Comparison of ENCODE assay signal across 17 cellular contexts in genomic region chr1:4430406-4431404, GRCh38.
DNase-seq lines count a peak whose midpoint lies in the region; ATAC-seq and TF ChIP-seq lines count a peak whose summit lies in the region.
"Had no signal": no experiment of that assay in that cellular context is flagged by ENCODE, and none has a peak within 500 bp of the region (broad histone marks: within the 10 kb centered on the region; RNA-seq: fewer than 3 reads in every experiment).

No MANE protein-coding gene starts in this region.

- no peak overlapping the region for H3K27ac ChIP-seq in heart left ventricle
- H3K27ac ChIP-seq in right atrium auricular region = no peak overlapping the region
- peak overlapping the region in 44 of 59 donors; percentile 11 to 77 (median 57) for H3K27ac ChIP-seq in dorsolateral prefrontal cortex
- peak overlapping the region; percentile 0 for H3K27ac ChIP-seq in temporal lobe (ENCODE audit: low read depth, low read length)
- H3K27ac ChIP-seq in tibial nerve = no peak overlapping the region
- H3K27ac ChIP-seq: HL-60 had no signal

- no peak overlapping the region for H3K4me3 ChIP-seq in heart left ventricle
- H3K4me3 ChIP-seq in right atrium auricular region = no peak overlapping the region
- H3K4me3 ChIP-seq in dorsolateral prefrontal cortex = no peak overlapping the region
- no peak overlapping the region for H3K4me3 ChIP-seq in tibial nerve
- H3K4me3 ChIP-seq: GM23338 had no signal

- no peaks in the 10 kb centered on the region for H3K27me3 ChIP-seq in heart left ventricle
- no peaks in the 10 kb centered on the region for H3K27me3 ChIP-seq in right atrium auricular region
- no peaks in the 10 kb centered on the region for H3K27me3 ChIP-seq in dorsolateral prefrontal cortex
- H3K27me3 ChIP-seq in tibial nerve = no peaks in the 10 kb centered on the region
- H3K27me3 ChIP-seq: BE2C had no signal

- TF ChIP-seq POLR2A in heart left ventricle (IDR thresholded peaks at IDR 0.05) (no peak), tibial nerve (IDR thresholded peaks at IDR 0.05) (no peak)

- no peak for TF ChIP-seq EP300 in tibial nerve (IDR thresholded peaks at IDR 0.05)

- WGBS in heart left ventricle, 4 donors = 67 to 78% (median 69%) methylated on average over 9 to 11 of the region's 11 CpGs
- 82 to 83% methylated on average over 11 of the region's 11 CpGs for WGBS in tibial nerve, 2 donors

- intact Hi-C loops in heart left ventricle (cut with DNase I) = no loop called here
- intact Hi-C loops in dorsolateral prefrontal cortex (cut with DNase I) = no loop called here

- TF ChIP-seq CTCF in heart left ventricle (IDR thresholded peaks at IDR 0.05) (no peak), right atrium auricular region (IDR thresholded peaks at IDR 0.05) (no peak), dorsolateral prefrontal cortex (IDR thresholded peaks at IDR 0.05 in 54 of 56, conservative IDR thresholded peaks at IDR 0.05 in 2 of 56; ENCODE audit: low read depth in 1 of 56, partially characterized antibody in 56 of 56) (no peak), tibial nerve (IDR thresholded peaks at IDR 0.05) (no peak)

- H3K4me1 ChIP-seq in heart left ventricle (peaks cover 0 to 5% (median 0%) of the 10 kb centered on the region in 12 donors), right atrium auricular region (no peaks in the 10 kb centered on the region), tibial nerve (no peaks in the 10 kb centered on the region)
- H3K4me1 ChIP-seq: BE2C had no signal

- H3K9me3 ChIP-seq in heart left ventricle (no peaks in the 10 kb centered on the region), right atrium auricular region (no peaks in the 10 kb centered on the region), tibial nerve (peaks cover 0 to under 1% (median 0%) of the 10 kb centered on the region in 4 donors)
- H3K9me3 ChIP-seq: BE2C had no signal

- H3K36me3 ChIP-seq in heart left ventricle = no peaks in the 10 kb centered on the region
- H3K36me3 ChIP-seq in right atrium auricular region = no peaks in the 10 kb centered on the region
- no peaks in the 10 kb centered on the region for H3K36me3 ChIP-seq in tibial nerve
- H3K36me3 ChIP-seq: BE2C had no signal

- ATAC-seq in heart left ventricle = peak; percentile 45 to 84 (median 60)
- ATAC-seq: GM23338 had no signal

- DNase-seq in heart left ventricle (no peak), right atrium auricular region (ENCODE audit: low spot score) (no peak), dorsolateral prefrontal cortex (peak in 3 of 10 donors; percentile 40 to 45 (median 43)), inferior parietal cortex (ENCODE audit: extremely low spot score) (peak; percentile 47), NCI-H226 (no peak), tibial nerve (ENCODE audit: low spot score in 2 of 2) (no peak)
- DNase-seq: BE2C; CD4-positive, CD25-positive, alpha-beta regulatory T cell; CD8-positive, alpha-beta memory T cell; COR-L47; DMS 273 treated with DMSO at 0.1 percent for 48 hours; DMS53; DND-41; HCEC 1CT had no signal

Comparison
In these comparisons a context has a peak if more than half of its experiments do, and no peak if none do; other contexts are left out.
1. H3K27ac ChIP-seq: peak in dorsolateral prefrontal cortex (44 of 59) and temporal lobe (single experiment); none in heart left ventricle (0 of 12), right atrium auricular region (0 of 2) and tibial nerve (0 of 4).